In genomic region chr3:115100172-115100571, GRCh38 we compare ENCODE assay signal across 7 cellular contexts. TPM values are rescaled to one million over a fixed set of nuclear protein-coding genes. Genes with fewer than 3 reads are reported as not detected.
DNase-seq lines count a peak whose midpoint lies in the region; ATAC-seq and TF ChIP-seq lines count a peak whose summit lies in the region.

No MANE protein-coding gene starts in this region.

- peak overlapping the region; percentile 75 for H3K4me3 Mint-ChIP-seq in activated T-helper 17 cell treated with anti-CD3 and anti-CD28 coated beads, Interleukin-2, amount 50 U/mL, for 72 hours

- peaks cover 26% of the 10 kb centered on the region for H3K4me1 Mint-ChIP-seq in activated T-helper 17 cell treated with anti-CD3 and anti-CD28 coated beads, Interleukin-2, amount 50 U/mL, for 72 hours

- intact Hi-C loops in prostate gland (cut with DNase I), result no loop called here

- peak overlapping the region; percentile 81 for H3K27ac Mint-ChIP-seq in activated T-helper 17 cell treated with anti-CD3 and anti-CD28 coated beads, Interleukin-2, amount 50 U/mL, for 72 hours

- H3K27ac ChIP-seq in cardiac muscle cell (peak overlapping the region; percentile 38), prostate gland (peak overlapping the region; percentile 79 to 82)

- H3K36me3 ChIP-seq in cardiac muscle cell (no peaks in the 10 kb centered on the region), prostate gland (no peaks in the 10 kb centered on the region)

- no peaks in the 10 kb centered on the region for H3K36me3 Mint-ChIP-seq in activated T-helper 17 cell treated with anti-CD3 and anti-CD28 coated beads, Interleukin-2, amount 50 U/mL, for 72 hours (ENCODE audit: low read depth)

- H3K9me3 ChIP-seq in cardiac muscle cell (ENCODE audit: low read depth), result no peaks in the 10 kb centered on the region
- H3K9me3 ChIP-seq in prostate gland, result no peaks in the 10 kb centered on the region

- H3K4me1 ChIP-seq in cardiac muscle cell (ENCODE audit: low read depth), result no peaks in the 10 kb centered on the region
- H3K4me1 ChIP-seq in prostate gland (replicated peaks), result no peaks in the 10 kb centered on the region

- WGBS in prostate gland, result 0% methylated on average over 5 of the region's 5 CpGs

- H3K27me3 ChIP-seq in cardiac muscle cell, result no peaks in the 10 kb centered on the region
- H3K27me3 ChIP-seq in prostate gland (replicated peaks; ENCODE audit: insufficient read depth), result no peaks in the 10 kb centered on the region

- TF ChIP-seq POLR2A in prostate gland (IDR thresholded peaks at IDR 0.05), result no peak

- H3K4me3 ChIP-seq in cardiac muscle cell, result peak overlapping the region; percentile 10
- H3K4me3 ChIP-seq in prostate gland, result peak overlapping the region; percentile 30 to 35

- TF ChIP-seq CTCF in cardiac muscle cell (IDR thresholded peaks at IDR 0.05; ENCODE audit: low read depth, low read length), result no peak
- TF ChIP-seq CTCF in prostate gland (IDR thresholded peaks at IDR 0.05), result no peak

- peak; percentile 24 for DNase-seq in GM03348 (ENCODE audit: low spot score)
- peak; percentile 65 for DNase-seq in NCI-H1694 treated with DMSO at 0.1 percent for 48 hours (lab: John Stamatoyannopoulos, UW)
- peak; percentile 14 to 77 for DNase-seq in cardiac muscle cell (ENCODE audit: low read depth in 1 of 2, low spot score in 1 of 2)
- peak; percentile 33 for DNase-seq in prostate gland (ENCODE audit: low spot score)

- ATAC-seq in GM21825 (IDR thresholded peaks at IDR 0.05; ENCODE audit: unreplicated experiment) (peak; percentile 90), GM18861 (IDR thresholded peaks at IDR 0.05; ENCODE audit: unreplicated experiment) (no peak)
- ATAC-seq in activated T-helper 17 cell treated with anti-CD3 and anti-CD28 coated beads, Interleukin-2, amount 50 U/mL, for 72 hours (replicated peaks), result peak; percentile 95

- no peaks in the 10 kb centered on the region for H3K27me3 Mint-ChIP-seq in activated T-helper 17 cell treated with anti-CD3 and anti-CD28 coated beads, Interleukin-2, amount 50 U/mL, for 72 hours

- H3K9me3 Mint-ChIP-seq in activated T-helper 17 cell treated with anti-CD3 and anti-CD28 coated beads, Interleukin-2, amount 50 U/mL, for 72 hours, result peaks cover 4% of the 10 kb centered on the region

RNA-seq across cellular contexts. Expression of gene ZBTB20, which starts 46.9 kb away (rescaled TPM):
- total RNA-seq in activated T-helper 17 cell treated with anti-CD3 and anti-CD28 coated beads, Interleukin-2, amount 50 U/mL, for 72 hours, result 10 to 100 TPM in 1 of 2 donors, 1 to 10 TPM in 1; 5.7 to 17.7 TPM
- total RNA-seq in cardiac muscle cell, result 16.8 and 37.3 TPM in 2 replicates
- 15.7 and 20.0 TPM in 2 replicates for polyA plus RNA-seq in cardiac muscle cell
- 100 to 1,000 TPM; 111 to 189 TPM for total RNA-seq in prostate gland
